ENCODE assay signal across 19 cellular contexts in the genomic region with DNA sequence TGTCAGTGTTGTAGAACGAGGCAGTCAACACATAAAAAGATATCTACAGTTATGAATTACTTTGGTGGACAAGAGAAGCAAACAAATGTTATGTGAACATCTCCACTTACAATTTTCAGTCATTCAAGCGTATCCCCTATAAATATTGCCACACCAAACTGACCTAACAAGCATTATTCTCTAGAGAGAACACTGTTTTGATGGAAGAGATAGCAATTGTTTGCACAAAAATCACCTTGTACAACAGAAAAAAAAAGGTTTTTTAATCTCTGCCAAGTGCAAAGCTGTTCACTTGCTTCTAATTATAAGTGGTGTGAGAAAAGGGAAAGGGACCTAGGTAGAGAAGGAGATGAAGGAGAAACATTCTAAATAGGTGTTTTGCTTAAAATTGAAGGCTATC.
"Had no signal": no experiment of that assay in that cellular context is flagged by ENCODE, and none has a peak within 500 bp of the region (broad histone marks: within the 10 kb centered on the region; RNA-seq: fewer than 3 reads in every experiment).

No MANE protein-coding gene starts in this region.

- DNase-seq: IMR-90; Karpas-422; KG1; MG63; NCI-H1092 treated with DMSO at 0.1 percent for 48 hours; NCI-H1436; NCI-H1694 treated with DMSO at 0.1 percent for 48 hours; NCI-H2081; NCI-H2107; NCI-H2227 treated with DMSO at 0.1 percent for 48 hours; NCI-H446; NCI-H510A; NCI-H524 treated with DMSO at 0.1 percent for 48 hours; NCI-H69; NK-92 treated with Interleukin-12 subunit alpha and Interleukin-12 subunit beta, amount 100 ng/mL, for 24 hours; PC-3; SHP77; SJCRH30; T-helper 1 cell had no signal
